ENCODE assay signal across 8 cellular contexts in genomic region chr15:78050441-78050809, GRCh38. TPM values are rescaled to one million over a fixed set of nuclear protein-coding genes. Genes with fewer than 3 reads are reported as not detected.
DNase-seq lines count a peak whose midpoint lies in the region; ATAC-seq and TF ChIP-seq lines count a peak whose summit lies in the region.

No MANE protein-coding gene starts in this region.

- H3K36me3 ChIP-seq in SK-N-MC (ENCODE audit: insufficient read depth, low read length), result peaks cover 71% of the 10 kb centered on the region
- H3K36me3 ChIP-seq in naive thymus-derived CD4-positive, alpha-beta T cell (ENCODE audit: control insufficient read depth in 2 of 3, insufficient read depth in 3 of 3, low read length in 3 of 3), result peaks cover 0 to 8% (median 0%) of the 10 kb centered on the region in 3 experiments

- peaks cover 72 to 100% (median 95%) of the 10 kb centered on the region in 7 donors for H3K4me1 Mint-ChIP-seq in naive thymus-derived CD4-positive, alpha-beta T cell
- peaks cover 50% of the 10 kb centered on the region for H3K4me1 Mint-ChIP-seq in endothelial cell (ENCODE audit: unreplicated experiment)
- H3K4me1 Mint-ChIP-seq in CD14-positive monocyte, result peaks cover 79% of the 10 kb centered on the region

- intact Hi-C loops in naive thymus-derived CD4-positive, alpha-beta T cell (cut with micrococcal nuclease), result loop anchor here (1.0 to 2.0 kb wide), 3 partner anchors 16 to 18 kb away; no protein-coding TSS in a partner anchor
- intact Hi-C loops in CD14-positive monocyte (cut with micrococcal nuclease), result no loop called here

- peak overlapping the region; percentile 77; the same call in 1 of the 2 replicates for H3K27ac ChIP-seq in SK-N-MC
- H3K27ac ChIP-seq in naive thymus-derived CD4-positive, alpha-beta T cell (ENCODE audit: low read depth, low read length), result peak overlapping the region; percentile 70

- H3K4me1 ChIP-seq in naive thymus-derived CD4-positive, alpha-beta T cell (ENCODE audit: control insufficient read depth in 2 of 2, insufficient read depth in 2 of 2, low read length in 2 of 2), result peaks cover 81 to 100% of the 10 kb centered on the region in 2 donors

- no peaks in the 10 kb centered on the region for H3K9me3 ChIP-seq in SK-N-MC (ENCODE audit: low read depth, low read length)
- no peaks in the 10 kb centered on the region for H3K9me3 ChIP-seq in naive thymus-derived CD4-positive, alpha-beta T cell (ENCODE audit: control insufficient read depth in 2 of 3, low read length in 3 of 3)

- H3K27ac Mint-ChIP-seq in naive thymus-derived CD4-positive, alpha-beta T cell, result peak overlapping the region; percentile 82 to 98 (median 92)
- H3K27ac Mint-ChIP-seq in endothelial cell (ENCODE audit: unreplicated experiment), result no peak overlapping the region
- H3K27ac Mint-ChIP-seq in CD14-positive monocyte, result peak overlapping the region in 1 of 7 donors; percentile 38

- DNase-seq in SK-N-MC (ENCODE audit: low read depth, low spot score) (no peak), NCI-H1417 (lab: John Stamatoyannopoulos, UW) (no peak), NCI-H1105 treated with DMSO at 0.1 percent for 48 hours (lab: John Stamatoyannopoulos, UW) (no peak), endothelial cell (ENCODE audit: low spot score) (no peak), CD14-positive monocyte (ENCODE audit: low spot score) (no peak)
- DNase-seq in naive thymus-derived CD4-positive, alpha-beta T cell, result no peak

- H3K4me3 Mint-ChIP-seq in naive thymus-derived CD4-positive, alpha-beta T cell, result peak overlapping the region; percentile 23 to 84 (median 66)
- no peak overlapping the region for H3K4me3 Mint-ChIP-seq in endothelial cell (ENCODE audit: unreplicated experiment)
- no peak overlapping the region for H3K4me3 Mint-ChIP-seq in CD14-positive monocyte

- H3K4me3 ChIP-seq in SK-N-MC, result no peak overlapping the region
- no peak overlapping the region for H3K4me3 ChIP-seq in naive thymus-derived CD4-positive, alpha-beta T cell (ENCODE audit: low read length)

- TF ChIP-seq CTCF in endothelial cell (IDR thresholded peaks at IDR 0.05; ENCODE audit: unreplicated experiment) (no peak), CD14-positive monocyte (IDR thresholded peaks at IDR 0.05) (no peak)

- H3K36me3 Mint-ChIP-seq in naive thymus-derived CD4-positive, alpha-beta T cell, result peaks cover 0 to 27% (median 8%) of the 10 kb centered on the region in 5 donors
- H3K36me3 Mint-ChIP-seq in endothelial cell (ENCODE audit: low read depth, unreplicated experiment) (no peaks in the 10 kb centered on the region), CD14-positive monocyte (peaks cover 29 to 40% of the 10 kb centered on the region in 2 donors)

- no peaks in the 10 kb centered on the region for H3K27me3 Mint-ChIP-seq in naive thymus-derived CD4-positive, alpha-beta T cell
- H3K27me3 Mint-ChIP-seq in endothelial cell (ENCODE audit: unreplicated experiment) (no peaks in the 10 kb centered on the region), CD14-positive monocyte (ENCODE audit: low read depth in 3 of 3) (no peaks in the 10 kb centered on the region)

- ATAC-seq in GM18867 (IDR thresholded peaks at IDR 0.05; ENCODE audit: unreplicated experiment), result peak; percentile 13
- ATAC-seq in HG02678 (IDR thresholded peaks at IDR 0.05; ENCODE audit: unreplicated experiment), result peak; percentile 23
- peak; percentile 60 for ATAC-seq in naive thymus-derived CD4-positive, alpha-beta T cell

- H3K9me3 Mint-ChIP-seq in naive thymus-derived CD4-positive, alpha-beta T cell, result no peaks in the 10 kb centered on the region
- no peaks in the 10 kb centered on the region for H3K9me3 Mint-ChIP-seq in endothelial cell (ENCODE audit: unreplicated experiment)
- H3K9me3 Mint-ChIP-seq in CD14-positive monocyte, result no peaks in the 10 kb centered on the region

- POLR2A ChIA-PET in naive thymus-derived CD4-positive, alpha-beta T cell (lab: Charles Lee), result interaction anchor here (0.6 to 18.1 kb wide), 8 partner anchors 8 to 387 kb away, joined by 3 to 292 read pairs (median 9); partner anchors contain the start of gene TBC1D2B

- no peaks in the 10 kb centered on the region for H3K27me3 ChIP-seq in naive thymus-derived CD4-positive, alpha-beta T cell (ENCODE audit: control insufficient read depth in 2 of 2, insufficient read depth in 2 of 2, low read length in 2 of 2)

- H3K9ac ChIP-seq in SK-N-MC (ENCODE audit: insufficient read length), result no peak overlapping the region

- CTCF ChIA-PET in naive thymus-derived CD4-positive, alpha-beta T cell (lab: Charles Lee), result interaction anchor here (1.1 to 3.3 kb wide), 8 partner anchors 9 to 84 kb away, joined by 3 to 16 read pairs (median 6); no protein-coding TSS in a partner anchor

RNA-seq across cellular contexts. Expression of gene TBC1D2B, which starts 27.1 kb away (rescaled TPM):
- total RNA-seq in naive thymus-derived CD4-positive, alpha-beta T cell, result 100 to 1,000 TPM in 2 of 5 experiments, 10 to 100 TPM in 3; 69.7 to 119 (median 86.1) TPM
- 10 to 100 TPM in 1 of 2 donors, 1 to 10 TPM in 1; 7.4 to 14.5 TPM for polyA plus RNA-seq in naive thymus-derived CD4-positive, alpha-beta T cell
- total RNA-seq in endothelial cell (ENCODE audit: unreplicated experiment), result 13.8 TPM
- polyA plus RNA-seq in CD14-positive monocyte, result 1 to 10 TPM; 5.9 to 6.2 TPM

RNA-seq across cellular contexts. Expression of gene SH2D7, which starts 41.9 kb away (rescaled TPM):
- not detected for total RNA-seq in naive thymus-derived CD4-positive, alpha-beta T cell
- polyA plus RNA-seq in naive thymus-derived CD4-positive, alpha-beta T cell, result not detected
- not detected for total RNA-seq in endothelial cell (ENCODE audit: unreplicated experiment)
- polyA plus RNA-seq in CD14-positive monocyte, result not detected

Comparison
In these comparisons a context has a peak if more than half of its experiments do, and no peak if none do; other contexts are left out.
1. H3K4me3 Mint-ChIP-seq: peak in naive thymus-derived CD4-positive, alpha-beta T cell (10 of 10); none in endothelial cell (single experiment) and CD14-positive monocyte (0 of 2).
2. intact Hi-C loops: an anchor here in naive thymus-derived CD4-positive, alpha-beta T cell (1.0 to 2.0 kb wide); none called in CD14-positive monocyte.
3. Peak in every context shown above with its lines, with median percentiles within 50 percentile points of each other: ATAC-seq.